1 cellular context compared by ENCODE assay signal in the genomic region with DNA sequence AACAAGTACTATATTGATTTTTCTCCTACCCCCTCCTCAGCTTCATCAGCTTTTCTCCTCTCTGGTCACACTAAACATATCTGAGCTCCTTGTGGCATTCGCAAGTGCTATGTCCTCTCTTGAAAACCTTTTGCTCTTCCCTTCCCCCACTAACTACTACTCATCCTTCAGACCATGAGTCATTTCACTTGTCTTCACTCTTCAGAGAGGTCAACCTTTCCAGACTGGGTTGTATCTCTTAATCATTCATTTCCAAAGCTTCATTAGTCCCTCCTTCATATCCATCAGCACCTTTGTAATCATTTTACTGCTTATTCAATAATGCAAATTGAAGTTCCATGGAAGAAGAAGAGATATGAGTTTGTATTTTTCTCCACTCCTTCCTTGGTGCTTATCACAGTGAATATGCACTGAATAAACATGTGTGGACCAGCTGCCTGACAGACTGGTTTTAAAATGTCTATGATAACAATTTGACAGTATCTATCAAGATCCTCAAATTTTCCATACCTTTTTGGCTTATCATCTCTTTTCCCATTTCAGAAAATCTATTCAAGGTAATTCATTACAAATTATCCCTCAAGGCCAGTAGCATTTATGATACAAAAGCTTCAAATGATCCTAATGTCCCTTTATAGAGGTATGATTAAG.
TF ChIP-seq lines count a peak whose summit lies in the region.

No MANE protein-coding gene starts in this region.

TF ChIP-seq in K562, 482 proteins besides CTCF, POLR2A, EP300 and RAD21 (continues in another document):
- TF ChIP-seq CBFA2T3 (IDR thresholded peaks at IDR 0.05) = peak; percentile 45
- peak; percentile 88 for TF ChIP-seq SMARCA4 (IDR thresholded peaks at IDR 0.05)
- TF ChIP-seq ZNF696 (CRISPR knock-in tag; conservative IDR thresholded peaks at IDR 0.05) = no peak
- TF ChIP-seq HDAC8 (tag; IDR thresholded peaks at IDR 0.05) = no peak
- no peak for TF ChIP-seq TCF7L2 (IDR thresholded peaks at IDR 0.05; ENCODE audit: low read depth, low read length)
- no peak for TF ChIP-seq PML (IDR thresholded peaks at IDR 0.05; ENCODE audit: low read length)
- 0 out of 2 replicates have a peak, but pooled peaks have one; percentile 52 for TF ChIP-seq SMARCC2 (IDR thresholded peaks at IDR 0.05; ENCODE audit: low read depth)
- peak; percentile 57 to 67; a peak in 3 of 4 replicates for TF ChIP-seq TRIM24 (IDR thresholded peaks at IDR 0.05)
- TF ChIP-seq, protein P1, sequence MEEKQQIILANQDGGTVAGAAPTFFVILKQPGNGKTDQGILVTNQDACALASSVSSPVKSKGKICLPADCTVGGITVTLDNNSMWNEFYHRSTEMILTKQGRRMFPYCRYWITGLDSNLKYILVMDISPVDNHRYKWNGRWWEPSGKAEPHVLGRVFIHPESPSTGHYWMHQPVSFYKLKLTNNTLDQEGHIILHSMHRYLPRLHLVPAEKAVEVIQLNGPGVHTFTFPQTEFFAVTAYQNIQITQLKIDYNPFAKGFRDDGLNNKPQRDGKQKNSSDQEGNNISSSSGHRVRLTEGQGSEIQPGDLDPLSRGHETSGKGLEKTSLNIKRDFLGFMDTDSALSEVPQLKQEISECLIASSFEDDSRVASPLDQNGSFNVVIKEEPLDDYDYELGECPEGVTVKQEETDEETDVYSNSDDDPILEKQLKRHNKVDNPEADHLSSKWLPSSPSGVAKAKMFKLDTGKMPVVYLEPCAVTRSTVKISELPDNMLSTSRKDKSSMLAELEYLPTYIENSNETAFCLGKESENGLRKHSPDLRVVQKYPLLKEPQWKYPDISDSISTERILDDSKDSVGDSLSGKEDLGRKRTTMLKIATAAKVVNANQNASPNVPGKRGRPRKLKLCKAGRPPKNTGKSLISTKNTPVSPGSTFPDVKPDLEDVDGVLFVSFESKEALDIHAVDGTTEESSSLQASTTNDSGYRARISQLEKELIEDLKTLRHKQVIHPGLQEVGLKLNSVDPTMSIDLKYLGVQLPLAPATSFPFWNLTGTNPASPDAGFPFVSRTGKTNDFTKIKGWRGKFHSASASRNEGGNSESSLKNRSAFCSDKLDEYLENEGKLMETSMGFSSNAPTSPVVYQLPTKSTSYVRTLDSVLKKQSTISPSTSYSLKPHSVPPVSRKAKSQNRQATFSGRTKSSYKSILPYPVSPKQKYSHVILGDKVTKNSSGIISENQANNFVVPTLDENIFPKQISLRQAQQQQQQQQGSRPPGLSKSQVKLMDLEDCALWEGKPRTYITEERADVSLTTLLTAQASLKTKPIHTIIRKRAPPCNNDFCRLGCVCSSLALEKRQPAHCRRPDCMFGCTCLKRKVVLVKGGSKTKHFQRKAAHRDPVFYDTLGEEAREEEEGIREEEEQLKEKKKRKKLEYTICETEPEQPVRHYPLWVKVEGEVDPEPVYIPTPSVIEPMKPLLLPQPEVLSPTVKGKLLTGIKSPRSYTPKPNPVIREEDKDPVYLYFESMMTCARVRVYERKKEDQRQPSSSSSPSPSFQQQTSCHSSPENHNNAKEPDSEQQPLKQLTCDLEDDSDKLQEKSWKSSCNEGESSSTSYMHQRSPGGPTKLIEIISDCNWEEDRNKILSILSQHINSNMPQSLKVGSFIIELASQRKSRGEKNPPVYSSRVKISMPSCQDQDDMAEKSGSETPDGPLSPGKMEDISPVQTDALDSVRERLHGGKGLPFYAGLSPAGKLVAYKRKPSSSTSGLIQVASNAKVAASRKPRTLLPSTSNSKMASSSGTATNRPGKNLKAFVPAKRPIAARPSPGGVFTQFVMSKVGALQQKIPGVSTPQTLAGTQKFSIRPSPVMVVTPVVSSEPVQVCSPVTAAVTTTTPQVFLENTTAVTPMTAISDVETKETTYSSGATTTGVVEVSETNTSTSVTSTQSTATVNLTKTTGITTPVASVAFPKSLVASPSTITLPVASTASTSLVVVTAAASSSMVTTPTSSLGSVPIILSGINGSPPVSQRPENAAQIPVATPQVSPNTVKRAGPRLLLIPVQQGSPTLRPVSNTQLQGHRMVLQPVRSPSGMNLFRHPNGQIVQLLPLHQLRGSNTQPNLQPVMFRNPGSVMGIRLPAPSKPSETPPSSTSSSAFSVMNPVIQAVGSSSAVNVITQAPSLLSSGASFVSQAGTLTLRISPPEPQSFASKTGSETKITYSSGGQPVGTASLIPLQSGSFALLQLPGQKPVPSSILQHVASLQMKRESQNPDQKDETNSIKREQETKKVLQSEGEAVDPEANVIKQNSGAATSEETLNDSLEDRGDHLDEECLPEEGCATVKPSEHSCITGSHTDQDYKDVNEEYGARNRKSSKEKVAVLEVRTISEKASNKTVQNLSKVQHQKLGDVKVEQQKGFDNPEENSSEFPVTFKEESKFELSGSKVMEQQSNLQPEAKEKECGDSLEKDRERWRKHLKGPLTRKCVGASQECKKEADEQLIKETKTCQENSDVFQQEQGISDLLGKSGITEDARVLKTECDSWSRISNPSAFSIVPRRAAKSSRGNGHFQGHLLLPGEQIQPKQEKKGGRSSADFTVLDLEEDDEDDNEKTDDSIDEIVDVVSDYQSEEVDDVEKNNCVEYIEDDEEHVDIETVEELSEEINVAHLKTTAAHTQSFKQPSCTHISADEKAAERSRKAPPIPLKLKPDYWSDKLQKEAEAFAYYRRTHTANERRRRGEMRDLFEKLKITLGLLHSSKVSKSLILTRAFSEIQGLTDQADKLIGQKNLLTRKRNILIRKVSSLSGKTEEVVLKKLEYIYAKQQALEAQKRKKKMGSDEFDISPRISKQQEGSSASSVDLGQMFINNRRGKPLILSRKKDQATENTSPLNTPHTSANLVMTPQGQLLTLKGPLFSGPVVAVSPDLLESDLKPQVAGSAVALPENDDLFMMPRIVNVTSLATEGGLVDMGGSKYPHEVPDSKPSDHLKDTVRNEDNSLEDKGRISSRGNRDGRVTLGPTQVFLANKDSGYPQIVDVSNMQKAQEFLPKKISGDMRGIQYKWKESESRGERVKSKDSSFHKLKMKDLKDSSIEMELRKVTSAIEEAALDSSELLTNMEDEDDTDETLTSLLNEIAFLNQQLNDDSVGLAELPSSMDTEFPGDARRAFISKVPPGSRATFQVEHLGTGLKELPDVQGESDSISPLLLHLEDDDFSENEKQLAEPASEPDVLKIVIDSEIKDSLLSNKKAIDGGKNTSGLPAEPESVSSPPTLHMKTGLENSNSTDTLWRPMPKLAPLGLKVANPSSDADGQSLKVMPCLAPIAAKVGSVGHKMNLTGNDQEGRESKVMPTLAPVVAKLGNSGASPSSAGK (IDR thresholded peaks at IDR 0.05) = 0 out of 2 replicates have a peak, but pooled peaks have one; percentile 13
- no peak for TF ChIP-seq ZNF766 (CRISPR knock-in tag; conservative IDR thresholded peaks at IDR 0.05)
- TF ChIP-seq ZNF785 (CRISPR knock-in tag; IDR thresholded peaks at IDR 0.05) = no peak
- TF ChIP-seq FOS (IDR thresholded peaks at IDR 0.05; ENCODE audit: extremely low read depth, insufficient read length) = peak; percentile 52
- peak; percentile 96 for TF ChIP-seq JUN (IDR thresholded peaks at IDR 0.05; ENCODE audit: borderline replicate concordance, low read depth, low read length)
- no peak for TF ChIP-seq JUN (CRISPR knock-in tag; IDR thresholded peaks at IDR 0.05; ENCODE audit: borderline replicate concordance)
- no peak for TF ChIP-seq ZNF384 (IDR thresholded peaks at IDR 0.05; ENCODE audit: low read depth, low read length)
- TF ChIP-seq MCM5 (IDR thresholded peaks at IDR 0.05; ENCODE audit: low read depth) = no peak
- TF ChIP-seq, protein P2, sequence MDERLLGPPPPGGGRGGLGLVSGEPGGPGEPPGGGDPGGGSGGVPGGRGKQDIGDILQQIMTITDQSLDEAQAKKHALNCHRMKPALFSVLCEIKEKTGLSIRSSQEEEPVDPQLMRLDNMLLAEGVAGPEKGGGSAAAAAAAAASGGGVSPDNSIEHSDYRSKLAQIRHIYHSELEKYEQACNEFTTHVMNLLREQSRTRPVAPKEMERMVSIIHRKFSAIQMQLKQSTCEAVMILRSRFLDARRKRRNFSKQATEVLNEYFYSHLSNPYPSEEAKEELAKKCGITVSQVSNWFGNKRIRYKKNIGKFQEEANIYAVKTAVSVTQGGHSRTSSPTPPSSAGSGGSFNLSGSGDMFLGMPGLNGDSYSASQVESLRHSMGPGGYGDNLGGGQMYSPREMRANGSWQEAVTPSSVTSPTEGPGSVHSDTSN (CRISPR knock-in tag; IDR thresholded peaks at IDR 0.05; ENCODE audit: low read depth) = no peak
- TF ChIP-seq, protein P2 (tag; conservative IDR thresholded peaks at IDR 0.05; ENCODE audit: low read depth) = peak; percentile 97
- no peak for TF ChIP-seq TAL1 (IDR thresholded peaks at IDR 0.05)
- TF ChIP-seq CSDE1 (IDR thresholded peaks at IDR 0.05) = no peak
- no peak for TF ChIP-seq ZNF507 (tag; conservative IDR thresholded peaks at IDR 0.05)
- no peak for TF ChIP-seq CBX8 (IDR thresholded peaks at IDR 0.05; ENCODE audit: borderline replicate concordance, extremely low read depth, low read depth, low read length, poor library complexity, severe bottlenecking)
- no peak for TF ChIP-seq CTBP1 (IDR thresholded peaks at IDR 0.05; ENCODE audit: borderline replicate concordance)
- TF ChIP-seq CEBPB (tag; IDR thresholded peaks at IDR 0.05) = no peak
- no peak for TF ChIP-seq ZNF12 (CRISPR knock-in tag; IDR thresholded peaks at IDR 0.05)
- peak in 1 of 2 experiments; percentile 65; a peak in 1 of 4 replicates for TF ChIP-seq ZNF318 (IDR thresholded peaks at IDR 0.05; ENCODE audit: borderline replicate concordance in 1 of 2, low read depth in 1 of 2)
- TF ChIP-seq, protein P3, sequence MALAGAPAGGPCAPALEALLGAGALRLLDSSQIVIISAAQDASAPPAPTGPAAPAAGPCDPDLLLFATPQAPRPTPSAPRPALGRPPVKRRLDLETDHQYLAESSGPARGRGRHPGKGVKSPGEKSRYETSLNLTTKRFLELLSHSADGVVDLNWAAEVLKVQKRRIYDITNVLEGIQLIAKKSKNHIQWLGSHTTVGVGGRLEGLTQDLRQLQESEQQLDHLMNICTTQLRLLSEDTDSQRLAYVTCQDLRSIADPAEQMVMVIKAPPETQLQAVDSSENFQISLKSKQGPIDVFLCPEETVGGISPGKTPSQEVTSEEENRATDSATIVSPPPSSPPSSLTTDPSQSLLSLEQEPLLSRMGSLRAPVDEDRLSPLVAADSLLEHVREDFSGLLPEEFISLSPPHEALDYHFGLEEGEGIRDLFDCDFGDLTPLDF (CRISPR knock-in tag; IDR thresholded peaks at IDR 0.05) = no peak
- TF ChIP-seq HDAC2 (IDR thresholded peaks at IDR 0.05) = no peak
- no peak for TF ChIP-seq VEZF1 (CRISPR knock-in tag; IDR thresholded peaks at IDR 0.05)
